8 cellular contexts compared by ENCODE assay signal in the genomic region with DNA sequence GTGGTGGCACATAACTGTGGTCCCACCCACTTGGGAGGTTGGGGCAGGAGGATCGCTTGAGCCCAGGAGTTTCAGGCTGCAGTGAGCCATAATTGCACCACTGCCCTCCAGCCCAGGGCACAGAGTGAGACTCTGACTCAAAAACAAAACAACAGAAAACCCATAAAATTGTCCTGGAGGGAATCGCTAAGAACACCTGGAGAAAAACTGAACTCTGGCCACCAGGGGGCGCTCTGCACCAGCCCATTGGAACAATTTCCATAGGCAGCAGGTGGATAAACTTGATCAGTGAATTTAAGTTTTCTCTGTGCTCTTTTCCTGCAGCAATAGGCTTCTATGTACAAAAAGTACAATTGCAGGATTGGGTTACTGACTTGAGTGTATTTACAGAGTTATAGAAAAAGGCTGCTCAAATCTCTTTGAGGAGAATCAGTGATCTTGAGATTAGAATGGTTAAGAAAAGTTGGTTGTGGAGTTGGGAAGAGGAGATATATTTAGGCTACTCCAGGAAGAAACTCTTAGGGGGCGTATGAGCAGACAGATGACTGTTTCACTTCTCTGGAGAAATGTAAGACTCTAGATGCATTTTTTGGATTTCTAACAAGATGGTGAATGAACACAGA.
DNase-seq lines count a peak whose midpoint lies in the region; ATAC-seq and TF ChIP-seq lines count a peak whose summit lies in the region.

No MANE protein-coding gene starts in this region.

- no peaks in the 10 kb centered on the region for H3K79me2 ChIP-seq in HCT116 (ENCODE audit: insufficient read depth, low read length)

- peaks cover 0 to 12% (median 2%) of the 10 kb centered on the region in 5 donors for H3K27me3 Mint-ChIP-seq in naive thymus-derived CD8-positive, alpha-beta T cell

- POLR2A ChIA-PET in HCT116 (lab: Charles Lee) = no interaction called here
- POLR2A ChIA-PET in naive thymus-derived CD8-positive, alpha-beta T cell (lab: Charles Lee) = no interaction called here

- no peaks in the 10 kb centered on the region for H3K4me1 Mint-ChIP-seq in naive thymus-derived CD8-positive, alpha-beta T cell

- RAD21 ChIA-PET in HCT116 (lab: Charles Lee; ENCODE audit: low non-redundant PET in 1 of 2, low total read pairs in 2 of 2, uncharacterized antibody in 2 of 2, unreplicated experiment in 2 of 2) = no interaction called here

- no peaks in the 10 kb centered on the region for H3K4me1 ChIP-seq in HCT116 (ENCODE audit: control insufficient read depth in 1 of 2, insufficient read depth in 2 of 2, low read length in 2 of 2)

- peak in 12 of 14 donors; percentile 5 to 62 (median 10) for DNase-seq in C1 segment of cervical spinal cord (lab: John Stamatoyannopoulos, UW)
- peak; percentile 13 for DNase-seq in HCT116 (ENCODE audit: low read depth, low spot score)
- DNase-seq in NCI-H82 (lab: John Stamatoyannopoulos, UW) = peak; percentile 79
- peak; percentile 1 to 72 (median 61) for DNase-seq in activated CD8-positive, alpha-beta memory T cell treated with anti-CD3 and anti-CD28 coated beads for 48 hours (ENCODE audit: low read depth in 2 of 3, low spot score in 2 of 3)
- DNase-seq in erythroblast (lab: John Stamatoyannopoulos, UW) = peak; percentile 55 to 74
- peak in 8 of 10 donors; percentile 5 to 34 (median 22) for DNase-seq in naive thymus-derived CD8-positive, alpha-beta T cell
- DNase-seq in stimulated activated naive CD4-positive, alpha-beta T cell (lab: John Stamatoyannopoulos, UW) = peak in 4 of 6 experiments; percentile 3 to 24 (median 8)

- CTCF ChIA-PET in HCT116 (lab: Charles Lee) = no interaction called here

- no peak overlapping the region for H3K27ac ChIP-seq in HCT116 (ENCODE audit: low read depth, low read length)

- peak; percentile 16 to 70 (median 62); a peak in 4 of 6 replicates for TF ChIP-seq CTCF in HCT116 (IDR thresholded peaks at IDR 0.05 in 2 of 3, conservative IDR thresholded peaks at IDR 0.05 in 1 of 3; ENCODE audit: borderline replicate concordance in 1 of 3, insufficient read depth in 1 of 3, low read depth in 2 of 3, low read length in 2 of 3)

- H3K9me3 ChIP-seq in HCT116 (ENCODE audit: control insufficient read depth in 1 of 2, insufficient read depth in 1 of 2, low read depth in 1 of 2, low read length in 2 of 2) = peaks cover 0 to 7% of the 10 kb centered on the region in 2 experiments; a peak in 1 of 4 replicates

- no peaks in the 10 kb centered on the region for H3K36me3 ChIP-seq in HCT116 (ENCODE audit: control insufficient read depth in 1 of 2, insufficient read depth in 2 of 2, low read length in 2 of 2)

- H3K4me3 ChIP-seq in HCT116 (replicated peaks in 1 of 2; ENCODE audit: low read depth in 1 of 2, low read length in 2 of 2) = no peak overlapping the region

- no TSS peak for BruUV-seq in HCT116 (replicated peaks; lab: Mats Ljungman, UMichigan)

- intact Hi-C loops in HCT116 (cut with micrococcal nuclease) = loop anchor here (1.0 to 5.0 kb wide), 2 partner anchors 876 to 1635 kb away; no protein-coding TSS in a partner anchor

- H3K9ac ChIP-seq in HCT116 (ENCODE audit: low read length) = no peak overlapping the region

- H3K9me3 Mint-ChIP-seq in naive thymus-derived CD8-positive, alpha-beta T cell = peaks cover 0 to 29% (median 6%) of the 10 kb centered on the region in 9 donors

- no peak for TF ChIP-seq POLR2A in HCT116 (IDR thresholded peaks at IDR 0.05; ENCODE audit: borderline replicate concordance, extremely low read depth, insufficient read depth, insufficient read length)
- TF ChIP-seq POLR2A in erythroblast (IDR thresholded peaks at IDR 0.05; ENCODE audit: low read length) = no peak

- H3K4me3 Mint-ChIP-seq in naive thymus-derived CD8-positive, alpha-beta T cell = no peak overlapping the region

- H4K20me1 ChIP-seq in HCT116 (ENCODE audit: insufficient read depth) = no peaks in the 10 kb centered on the region

- no peak overlapping the region for H3K27ac Mint-ChIP-seq in naive thymus-derived CD8-positive, alpha-beta T cell

- peak; percentile 51; the same call in 1 of the 2 replicates for TF ChIP-seq RAD21 in HCT116 (IDR thresholded peaks at IDR 0.05; ENCODE audit: low read depth)

- H3K36me3 Mint-ChIP-seq in naive thymus-derived CD8-positive, alpha-beta T cell = peaks cover 0 to 8% (median 0%) of the 10 kb centered on the region in 3 donors

- no peak overlapping the region for H3K4me2 ChIP-seq in HCT116 (ENCODE audit: low read length)

- H2AFZ ChIP-seq in HCT116 (ENCODE audit: low read depth, low read length, poor library complexity, severe bottlenecking) = no peak overlapping the region

- ATAC-seq in HCT116 (no peak), HG03442 (IDR thresholded peaks at IDR 0.05; ENCODE audit: unreplicated experiment) (no peak)
- no peak for ATAC-seq in naive thymus-derived CD8-positive, alpha-beta T cell

- H3K27me3 ChIP-seq in HCT116 (ENCODE audit: insufficient read depth, low read length) = no peaks in the 10 kb centered on the region

- H3K9me2 ChIP-seq in HCT116 (ENCODE audit: insufficient read depth) = no peaks in the 10 kb centered on the region

TF ChIP-seq in HCT116, 20 proteins besides CTCF, POLR2A, EP300 and RAD21:
- TF ChIP-seq SP1 (IDR thresholded peaks at IDR 0.05; ENCODE audit: low read depth) (no peak), ZNF274 (IDR thresholded peaks at IDR 0.05; ENCODE audit: low read depth, low read length) (no peak), ZFX (IDR thresholded peaks at IDR 0.05) (no peak), SRF (IDR thresholded peaks at IDR 0.05; ENCODE audit: low read depth) (no peak), CBX3 (IDR thresholded peaks at IDR 0.05; ENCODE audit: low read depth) (no peak), FOSL1 (IDR thresholded peaks at IDR 0.05; ENCODE audit: low read depth) (no peak), EZH2phosphoT487 (IDR thresholded peaks at IDR 0.05; ENCODE audit: borderline replicate concordance) (no peak), TCF7L2 (IDR thresholded peaks at IDR 0.05; ENCODE audit: borderline replicate concordance, extremely low read depth, insufficient read depth, insufficient read length) (no peak), CEBPB (IDR thresholded peaks at IDR 0.05; ENCODE audit: low read depth) (no peak), POLR2AphosphoS5 (IDR thresholded peaks at IDR 0.05; ENCODE audit: low read depth, low read length) (no peak), ELF1 (IDR thresholded peaks at IDR 0.05; ENCODE audit: borderline replicate concordance, low read depth) (no peak), EZH2 (IDR thresholded peaks at IDR 0.05) (no peak)
- TF ChIP-seq, protein P1, sequence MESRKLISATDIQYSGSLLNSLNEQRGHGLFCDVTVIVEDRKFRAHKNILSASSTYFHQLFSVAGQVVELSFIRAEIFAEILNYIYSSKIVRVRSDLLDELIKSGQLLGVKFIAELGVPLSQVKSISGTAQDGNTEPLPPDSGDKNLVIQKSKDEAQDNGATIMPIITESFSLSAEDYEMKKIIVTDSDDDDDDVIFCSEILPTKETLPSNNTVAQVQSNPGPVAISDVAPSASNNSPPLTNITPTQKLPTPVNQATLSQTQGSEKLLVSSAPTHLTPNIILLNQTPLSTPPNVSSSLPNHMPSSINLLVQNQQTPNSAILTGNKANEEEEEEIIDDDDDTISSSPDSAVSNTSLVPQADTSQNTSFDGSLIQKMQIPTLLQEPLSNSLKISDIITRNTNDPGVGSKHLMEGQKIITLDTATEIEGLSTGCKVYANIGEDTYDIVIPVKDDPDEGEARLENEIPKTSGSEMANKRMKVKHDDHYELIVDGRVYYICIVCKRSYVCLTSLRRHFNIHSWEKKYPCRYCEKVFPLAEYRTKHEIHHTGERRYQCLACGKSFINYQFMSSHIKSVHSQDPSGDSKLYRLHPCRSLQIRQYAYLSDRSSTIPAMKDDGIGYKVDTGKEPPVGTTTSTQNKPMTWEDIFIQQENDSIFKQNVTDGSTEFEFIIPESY (IDR thresholded peaks at IDR 0.05; ENCODE audit: extremely low read depth, insufficient replicate concordance, low read length) = no peak
- TF ChIP-seq, protein P2, sequence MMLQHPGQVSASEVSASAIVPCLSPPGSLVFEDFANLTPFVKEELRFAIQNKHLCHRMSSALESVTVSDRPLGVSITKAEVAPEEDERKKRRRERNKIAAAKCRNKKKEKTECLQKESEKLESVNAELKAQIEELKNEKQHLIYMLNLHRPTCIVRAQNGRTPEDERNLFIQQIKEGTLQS (IDR thresholded peaks at IDR 0.05) = no peak

Comparison
In these comparisons a context has a peak if more than half of its experiments do, and no peak if none do; other contexts are left out.
1. DNase-seq: peak in every context shown above with its lines; median percentile 79 in NCI-H82; 64 in erythroblast; 61 in activated CD8-positive, alpha-beta memory T cell treated with anti-CD3 and anti-CD28 coated beads for 48 hours; 22 in naive thymus-derived CD8-positive, alpha-beta T cell; 13 in HCT116; 10 in C1 segment of cervical spinal cord; 8 in stimulated activated naive CD4-positive, alpha-beta T cell.